ENCODE assay signal across 8 cellular contexts in genomic region chr16:53892155-53892554, GRCh38.
DNase-seq lines count a peak whose midpoint lies in the region; ATAC-seq, FAIRE-seq and TF ChIP-seq lines count a peak whose summit lies in the region.

No MANE protein-coding gene starts in this region.

- no peak overlapping the region for H3K27ac ChIP-seq in neural cell (ENCODE audit: low read length)

- peaks cover 13 to 14% of the 10 kb centered on the region in 2 donors for H3K36me3 Mint-ChIP-seq in CD14-positive monocyte
- H3K36me3 Mint-ChIP-seq in activated CD8-positive, alpha-beta T cell treated with anti-CD3 and anti-CD28 coated beads for 36 hours (ENCODE audit: low read depth): peaks cover 2% of the 10 kb centered on the region

- POLR2A ChIA-PET in activated CD8-positive, alpha-beta T cell treated with anti-CD3 and anti-CD28 coated beads for 36 hours (lab: Charles Lee): no interaction called here

- ATAC-seq in GM21529 (IDR thresholded peaks at IDR 0.05; ENCODE audit: unreplicated experiment) (peak; percentile 52), HG02759 (IDR thresholded peaks at IDR 0.05; ENCODE audit: unreplicated experiment) (no peak)
- ATAC-seq in activated CD8-positive, alpha-beta T cell treated with anti-CD3 and anti-CD28 coated beads for 36 hours: peak; percentile 67

- no peak for DNase-seq in CD14-positive monocyte (ENCODE audit: low spot score)
- peak; percentile 12 to 44 for DNase-seq in NCI-H446 (lab: John Stamatoyannopoulos, UW)
- DNase-seq in activated CD8-positive, alpha-beta T cell treated with anti-CD3 and anti-CD28 coated beads for 36 hours: peak; percentile 72
- DNase-seq in fibroblast of gingiva (ENCODE audit: low read depth): peak; percentile 62
- DNase-seq in urothelium cell line (ENCODE audit: low spot score): peak; percentile 54

- no peak overlapping the region for H3K4me3 Mint-ChIP-seq in CD14-positive monocyte
- H3K4me3 Mint-ChIP-seq in activated CD8-positive, alpha-beta T cell treated with anti-CD3 and anti-CD28 coated beads for 36 hours: no peak overlapping the region

- H3K9me3 Mint-ChIP-seq in CD14-positive monocyte: no peaks in the 10 kb centered on the region
- no peaks in the 10 kb centered on the region for H3K9me3 Mint-ChIP-seq in activated CD8-positive, alpha-beta T cell treated with anti-CD3 and anti-CD28 coated beads for 36 hours

- TF ChIP-seq EP300 in neural cell (conservative IDR thresholded peaks at IDR 0.05; ENCODE audit: poor library complexity, severe bottlenecking): no peak

- no peak for FAIRE-seq in urothelium cell line (lab: Jason Lieb, UNC)

- no peaks in the 10 kb centered on the region for H3K9me3 ChIP-seq in neural cell (ENCODE audit: low read length)

- no peaks in the 10 kb centered on the region for H3F3A ChIP-seq in neural cell (ENCODE audit: insufficient read depth, low read length, poor library complexity, severe bottlenecking)

- no peaks in the 10 kb centered on the region for H3K27me3 ChIP-seq in neural cell (ENCODE audit: insufficient read depth, low read depth, low read length)

- no peak overlapping the region for H3K4me2 ChIP-seq in neural cell (ENCODE audit: low read length)

- H3K36me3 ChIP-seq in neural cell (ENCODE audit: insufficient read depth, low read length): no peaks in the 10 kb centered on the region

- H4K20me1 ChIP-seq in neural cell (ENCODE audit: insufficient read depth): no peaks in the 10 kb centered on the region

- H3K9ac ChIP-seq in neural cell (ENCODE audit: low read length): no peak overlapping the region

- H3K4me1 Mint-ChIP-seq in CD14-positive monocyte: peaks cover 3% of the 10 kb centered on the region
- peaks cover 17% of the 10 kb centered on the region for H3K4me1 Mint-ChIP-seq in activated CD8-positive, alpha-beta T cell treated with anti-CD3 and anti-CD28 coated beads for 36 hours (ENCODE audit: low read depth)

- H3K79me2 ChIP-seq in neural cell (replicated peaks; ENCODE audit: insufficient read depth, low read length): no peaks in the 10 kb centered on the region

- no peaks in the 10 kb centered on the region for H3K27me3 Mint-ChIP-seq in CD14-positive monocyte (ENCODE audit: low read depth in 3 of 3)
- no peaks in the 10 kb centered on the region for H3K27me3 Mint-ChIP-seq in activated CD8-positive, alpha-beta T cell treated with anti-CD3 and anti-CD28 coated beads for 36 hours

- intact Hi-C loops in CD14-positive monocyte (cut with micrococcal nuclease): no loop called here
- intact Hi-C loops in activated CD8-positive, alpha-beta T cell treated with anti-CD3 and anti-CD28 coated beads for 36 hours (cut with micrococcal nuclease): no loop called here

- no peak overlapping the region for H3K4me3 ChIP-seq in neural cell (ENCODE audit: low read length)

- H3K9me2 ChIP-seq in neural cell (ENCODE audit: insufficient read depth, low read length): no peaks in the 10 kb centered on the region

- no peak overlapping the region for H2AFZ ChIP-seq in neural cell (ENCODE audit: low read depth, low read length)

- TF ChIP-seq CTCF in CD14-positive monocyte (IDR thresholded peaks at IDR 0.05) (peak; percentile 68), neural cell (IDR thresholded peaks at IDR 0.05; ENCODE audit: poor library complexity, severe bottlenecking) (peak; percentile 89)
- TF ChIP-seq CTCF in activated CD8-positive, alpha-beta T cell treated with anti-CD3 and anti-CD28 coated beads for 36 hours (IDR thresholded peaks at IDR 0.05): peak; percentile 89

- TF ChIP-seq RAD21 in neural cell (conservative IDR thresholded peaks at IDR 0.05): peak; percentile 92

- CTCF ChIA-PET in activated CD8-positive, alpha-beta T cell treated with anti-CD3 and anti-CD28 coated beads for 36 hours (lab: Charles Lee): interaction anchor here (0.7 to 1.6 kb wide), 11 partner anchors 14 to 347 kb away, joined by 3 to 4 read pairs (median 3); no protein-coding TSS in a partner anchor

- no peak overlapping the region for H3K27ac Mint-ChIP-seq in CD14-positive monocyte
- no peak overlapping the region for H3K27ac Mint-ChIP-seq in activated CD8-positive, alpha-beta T cell treated with anti-CD3 and anti-CD28 coated beads for 36 hours

TF ChIP-seq in neural cell, 6 proteins besides CTCF, POLR2A, EP300 and RAD21:
- TF ChIP-seq TAF1 (IDR thresholded peaks at IDR 0.05; ENCODE audit: low read depth) (no peak), SMC3 (conservative IDR thresholded peaks at IDR 0.05; ENCODE audit: poor library complexity) (peak; percentile 85), MXI1 (conservative IDR thresholded peaks at IDR 0.05; ENCODE audit: poor library complexity, severe bottlenecking) (no peak), EZH2 (IDR thresholded peaks at IDR 0.05; ENCODE audit: borderline replicate concordance, insufficient read depth, low read length, poor library complexity, severe bottlenecking) (no peak)
- TF ChIP-seq, protein P1, sequence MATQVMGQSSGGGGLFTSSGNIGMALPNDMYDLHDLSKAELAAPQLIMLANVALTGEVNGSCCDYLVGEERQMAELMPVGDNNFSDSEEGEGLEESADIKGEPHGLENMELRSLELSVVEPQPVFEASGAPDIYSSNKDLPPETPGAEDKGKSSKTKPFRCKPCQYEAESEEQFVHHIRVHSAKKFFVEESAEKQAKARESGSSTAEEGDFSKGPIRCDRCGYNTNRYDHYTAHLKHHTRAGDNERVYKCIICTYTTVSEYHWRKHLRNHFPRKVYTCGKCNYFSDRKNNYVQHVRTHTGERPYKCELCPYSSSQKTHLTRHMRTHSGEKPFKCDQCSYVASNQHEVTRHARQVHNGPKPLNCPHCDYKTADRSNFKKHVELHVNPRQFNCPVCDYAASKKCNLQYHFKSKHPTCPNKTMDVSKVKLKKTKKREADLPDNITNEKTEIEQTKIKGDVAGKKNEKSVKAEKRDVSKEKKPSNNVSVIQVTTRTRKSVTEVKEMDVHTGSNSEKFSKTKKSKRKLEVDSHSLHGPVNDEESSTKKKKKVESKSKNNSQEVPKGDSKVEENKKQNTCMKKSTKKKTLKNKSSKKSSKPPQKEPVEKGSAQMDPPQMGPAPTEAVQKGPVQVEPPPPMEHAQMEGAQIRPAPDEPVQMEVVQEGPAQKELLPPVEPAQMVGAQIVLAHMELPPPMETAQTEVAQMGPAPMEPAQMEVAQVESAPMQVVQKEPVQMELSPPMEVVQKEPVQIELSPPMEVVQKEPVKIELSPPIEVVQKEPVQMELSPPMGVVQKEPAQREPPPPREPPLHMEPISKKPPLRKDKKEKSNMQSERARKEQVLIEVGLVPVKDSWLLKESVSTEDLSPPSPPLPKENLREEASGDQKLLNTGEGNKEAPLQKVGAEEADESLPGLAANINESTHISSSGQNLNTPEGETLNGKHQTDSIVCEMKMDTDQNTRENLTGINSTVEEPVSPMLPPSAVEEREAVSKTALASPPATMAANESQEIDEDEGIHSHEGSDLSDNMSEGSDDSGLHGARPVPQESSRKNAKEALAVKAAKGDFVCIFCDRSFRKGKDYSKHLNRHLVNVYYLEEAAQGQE (IDR thresholded peaks at IDR 0.05; ENCODE audit: borderline replicate concordance): peak; percentile 22
